10 cellular contexts compared by ENCODE assay signal in genomic region chr7:98880485-98880884, GRCh38. TPM values are rescaled to one million over a fixed set of nuclear protein-coding genes. Genes with fewer than 3 reads are reported as not detected.
DNase-seq lines count a peak whose midpoint lies in the region; ATAC-seq and TF ChIP-seq lines count a peak whose summit lies in the region.
"Had no signal": no experiment of that assay in that cellular context is flagged by ENCODE, and none has a peak within 500 bp of the region (broad histone marks: within the 10 kb centered on the region; RNA-seq: fewer than 3 reads in every experiment).

No MANE protein-coding gene starts in this region.

- H3K4me3 ChIP-seq in endocrine pancreas (ENCODE audit: control insufficient read depth, insufficient read depth, low read length) = no peak overlapping the region

- H3K27me3 Mint-ChIP-seq in activated naive CD4-positive, alpha-beta T cell treated with anti-CD3 and anti-CD28 coated beads, Interleukin-2, amount 10 ng/mL, durations not matched to agents 7 days and 5 days = peaks cover 9% of the 10 kb centered on the region
- H3K27me3 Mint-ChIP-seq in stimulated activated naive B cell treated with anti-CD40 and anti-IgM and Interleukin-4, amounts not matched to agents 10 μg/mL and 1 μg/mL and 100 μg/mL, for 72 hours = no peaks in the 10 kb centered on the region

- no peak for DNase-seq in activated naive CD4-positive, alpha-beta T cell treated with anti-CD3 and anti-CD28 coated beads, Interleukin-2, amount 10 ng/mL, durations not matched to agents 7 days and 5 days
- DNase-seq in activated naive CD4-positive, alpha-beta T cell treated with anti-CD3 and anti-CD28 coated beads, Interleukin-2, amount 50 U/mL, for 72 hours (ENCODE audit: low spot score in 2 of 2) = no peak
- DNase-seq in RWPE1 (ENCODE audit: low spot score) = no peak
- no peak for DNase-seq in stimulated activated naive B cell treated with anti-CD40 and anti-IgM and Interleukin-4, amounts not matched to agents 10 μg/mL and 1 μg/mL and 100 μg/mL, for 72 hours
- DNase-seq in NCI-H345 treated with DMSO at 0.1 percent for 48 hours (lab: John Stamatoyannopoulos, UW; ENCODE audit: unreplicated experiment) = no peak
- no peak for DNase-seq in NCI-H1417 (lab: John Stamatoyannopoulos, UW)
- no peak for DNase-seq in anterior cingulate cortex (lab: John Stamatoyannopoulos, UW)
- DNase-seq: KBM-7 had no signal

- peak overlapping the region; percentile 22 for H3K9ac ChIP-seq in endocrine pancreas (ENCODE audit: control insufficient read depth, insufficient read depth, low read length)

- H3K4me1 ChIP-seq in endocrine pancreas (ENCODE audit: control insufficient read depth, insufficient read depth, low read length) = no peaks in the 10 kb centered on the region

- peaks cover 25% of the 10 kb centered on the region for H3K36me3 Mint-ChIP-seq in activated naive CD4-positive, alpha-beta T cell treated with anti-CD3 and anti-CD28 coated beads, Interleukin-2, amount 10 ng/mL, durations not matched to agents 7 days and 5 days
- H3K36me3 Mint-ChIP-seq in activated naive CD4-positive, alpha-beta T cell treated with anti-CD3 and anti-CD28 coated beads, Interleukin-2, amount 50 U/mL, for 72 hours = peaks cover 5 to 6% of the 10 kb centered on the region in 2 donors
- peaks cover 12 to 20% of the 10 kb centered on the region in 2 donors for H3K36me3 Mint-ChIP-seq in stimulated activated naive B cell treated with anti-CD40 and anti-IgM and Interleukin-4, amounts not matched to agents 10 μg/mL and 1 μg/mL and 100 μg/mL, for 72 hours

- H3K9me3 ChIP-seq in endocrine pancreas (ENCODE audit: control insufficient read depth, low read length) = no peaks in the 10 kb centered on the region

- TF ChIP-seq CTCF in RWPE1 (conservative IDR thresholded peaks at IDR 0.05; ENCODE audit: low read depth) = no peak

- no peaks in the 10 kb centered on the region for H3K36me3 ChIP-seq in endocrine pancreas (ENCODE audit: control insufficient read depth, insufficient read depth, low read length)

- peak overlapping the region; percentile 94 for H3K27ac Mint-ChIP-seq in activated naive CD4-positive, alpha-beta T cell treated with anti-CD3 and anti-CD28 coated beads, Interleukin-2, amount 10 ng/mL, durations not matched to agents 7 days and 5 days
- peak overlapping the region in 1 of 2 donors; percentile 98 for H3K27ac Mint-ChIP-seq in activated naive CD4-positive, alpha-beta T cell treated with anti-CD3 and anti-CD28 coated beads, Interleukin-2, amount 50 U/mL, for 72 hours
- peak overlapping the region; percentile 62 for H3K27ac Mint-ChIP-seq in stimulated activated naive B cell treated with anti-CD40 and anti-IgM and Interleukin-4, amounts not matched to agents 10 μg/mL and 1 μg/mL and 100 μg/mL, for 72 hours

- peaks cover 20% of the 10 kb centered on the region for H3K4me1 Mint-ChIP-seq in activated naive CD4-positive, alpha-beta T cell treated with anti-CD3 and anti-CD28 coated beads, Interleukin-2, amount 10 ng/mL, durations not matched to agents 7 days and 5 days
- H3K4me1 Mint-ChIP-seq in stimulated activated naive B cell treated with anti-CD40 and anti-IgM and Interleukin-4, amounts not matched to agents 10 μg/mL and 1 μg/mL and 100 μg/mL, for 72 hours = peaks cover 7 to 22% of the 10 kb centered on the region in 2 donors

- POLR2A ChIA-PET in RWPE1 (lab: Yijun Ruan, JAX; ENCODE audit: low non-redundant PET) = no interaction called here

- CTCF ChIA-PET in activated naive CD4-positive, alpha-beta T cell treated with anti-CD3 and anti-CD28 coated beads, Interleukin-2, amount 10 ng/mL, durations not matched to agents 7 days and 5 days (lab: Charles Lee) = no interaction called here
- CTCF ChIA-PET in RWPE1 (lab: Yijun Ruan, JAX) = no interaction called here

- no peaks in the 10 kb centered on the region for H3K27me3 ChIP-seq in endocrine pancreas (ENCODE audit: control insufficient read depth, insufficient read depth, low read length)

- no peaks in the 10 kb centered on the region for H3K9me3 Mint-ChIP-seq in activated naive CD4-positive, alpha-beta T cell treated with anti-CD3 and anti-CD28 coated beads, Interleukin-2, amount 10 ng/mL, durations not matched to agents 7 days and 5 days
- H3K9me3 Mint-ChIP-seq in activated naive CD4-positive, alpha-beta T cell treated with anti-CD3 and anti-CD28 coated beads, Interleukin-2, amount 50 U/mL, for 72 hours = no peaks in the 10 kb centered on the region
- no peaks in the 10 kb centered on the region for H3K9me3 Mint-ChIP-seq in stimulated activated naive B cell treated with anti-CD40 and anti-IgM and Interleukin-4, amounts not matched to agents 10 μg/mL and 1 μg/mL and 100 μg/mL, for 72 hours

- ATAC-seq in activated naive CD4-positive, alpha-beta T cell treated with anti-CD3 and anti-CD28 coated beads, Interleukin-2, amount 50 U/mL, for 72 hours = no peak
- no peak for ATAC-seq in stimulated activated naive B cell treated with anti-CD40 and anti-IgM and Interleukin-4, amounts not matched to agents 10 μg/mL and 1 μg/mL and 100 μg/mL, for 72 hours (replicated peaks)
- ATAC-seq: Panc1 had no signal

- H3K27ac ChIP-seq in RWPE1 = peak overlapping the region; percentile 82; the same call in 1 of the 2 replicates

- H3K4me3 Mint-ChIP-seq in activated naive CD4-positive, alpha-beta T cell treated with anti-CD3 and anti-CD28 coated beads, Interleukin-2, amount 10 ng/mL, durations not matched to agents 7 days and 5 days = peak overlapping the region; percentile 88
- peak overlapping the region; percentile 94 to 97 for H3K4me3 Mint-ChIP-seq in stimulated activated naive B cell treated with anti-CD40 and anti-IgM and Interleukin-4, amounts not matched to agents 10 μg/mL and 1 μg/mL and 100 μg/mL, for 72 hours

RNA-seq across cellular contexts. Expression of gene TRRAP, which starts 2.2 kb away (rescaled TPM):
- total RNA-seq in activated naive CD4-positive, alpha-beta T cell treated with anti-CD3 and anti-CD28 coated beads, Interleukin-2, amount 50 U/mL, for 72 hours = 10 to 100 TPM; 49.8 to 58.3 TPM

RNA-seq across cellular contexts. Expression of gene TMEM130, which starts 10.7 kb away (rescaled TPM):
- not detected for total RNA-seq in activated naive CD4-positive, alpha-beta T cell treated with anti-CD3 and anti-CD28 coated beads, Interleukin-2, amount 50 U/mL, for 72 hours
